In genomic region chr15:91908401-91908800, GRCh38 we compare ENCODE assay signal across 18 cellular contexts. TPM values are rescaled to one million over a fixed set of nuclear protein-coding genes. Genes with fewer than 3 reads are reported as not detected.
DNase-seq lines count a peak whose midpoint lies in the region; ATAC-seq, FAIRE-seq and TF ChIP-seq lines count a peak whose summit lies in the region.
"Had no signal": no experiment of that assay in that cellular context is flagged by ENCODE, and none has a peak within 500 bp of the region (broad histone marks: within the 10 kb centered on the region; RNA-seq: fewer than 3 reads in every experiment).

No MANE protein-coding gene starts in this region.

- H3K36me3 Mint-ChIP-seq in activated T-cell treated with anti-CD3 and anti-CD28 coated beads, Interleukin-2, amount 50 U/mL, for 72 hours (ENCODE audit: insufficient read depth in 2 of 2): no peaks in the 10 kb centered on the region

- peaks cover 0 to 2% of the 10 kb centered on the region in 2 donors for H3K9me3 Mint-ChIP-seq in activated T-cell treated with anti-CD3 and anti-CD28 coated beads, Interleukin-2, amount 50 U/mL, for 72 hours
- H3K9me3 Mint-ChIP-seq: immature natural killer cell had no signal

- no peak for TF ChIP-seq POLR2A in GM18505 (IDR thresholded peaks at IDR 0.05; ENCODE audit: borderline replicate concordance, extremely low read depth, insufficient read depth, insufficient read length)

- FAIRE-seq in RCC 7860 (lab: Jason Lieb, UNC): peak; percentile 85
- FAIRE-seq: endothelial cell of umbilical vein, GM18507, urothelium cell line had no signal

- no peak overlapping the region for H3K27ac Mint-ChIP-seq in activated T-cell treated with anti-CD3 and anti-CD28 coated beads, Interleukin-2, amount 50 U/mL, for 72 hours
- H3K27ac Mint-ChIP-seq: nephron had no signal

- TF ChIP-seq CTCF in retinal pigment epithelial cell (conservative IDR thresholded peaks at IDR 0.05; ENCODE audit: low read depth, low read length): no peak

- no peak for DNase-seq in activated T-cell treated with anti-CD3 and anti-CD28 coated beads, Interleukin-2, amount 50 U/mL, for 72 hours
- no peak for DNase-seq in activated T-cell treated with anti-CD3 and anti-CD28 coated beads, Interleukin-2, amount 50 U/mL, for 1 hour
- DNase-seq in RCC 7860 (ENCODE audit: low spot score): peak; percentile 66
- peak; percentile 15 for DNase-seq in retinal pigment epithelial cell (ENCODE audit: low read depth)
- DNase-seq: AML-193, immature natural killer cell, Karpas-422, NCI-H446 had no signal

- no peak overlapping the region for H3K4me3 Mint-ChIP-seq in activated T-cell treated with anti-CD3 and anti-CD28 coated beads, Interleukin-2, amount 50 U/mL, for 72 hours
- H3K4me3 Mint-ChIP-seq: immature natural killer cell, nephron had no signal

- peak; percentile 51 to 67 for ATAC-seq in activated T-cell treated with anti-CD3 and anti-CD28 coated beads, Interleukin-2, amount 50 U/mL, for 72 hours (replicated peaks in 1 of 2)
- ATAC-seq in esophagus mucosa (peak; percentile 87), GM18505 (IDR thresholded peaks at IDR 0.05; ENCODE audit: unreplicated experiment) (no peak), GM21723 (IDR thresholded peaks at IDR 0.05; ENCODE audit: unreplicated experiment) (no peak), GM19351 (IDR thresholded peaks at IDR 0.05; ENCODE audit: unreplicated experiment) (no peak)

- no peaks in the 10 kb centered on the region for H3K27me3 Mint-ChIP-seq in activated T-cell treated with anti-CD3 and anti-CD28 coated beads, Interleukin-2, amount 50 U/mL, for 72 hours (ENCODE audit: low read depth)

- H3K4me1 Mint-ChIP-seq in activated T-cell treated with anti-CD3 and anti-CD28 coated beads, Interleukin-2, amount 50 U/mL, for 72 hours (ENCODE audit: low read depth): peaks cover 6% of the 10 kb centered on the region

- no peak overlapping the region for H3K4me3 ChIP-seq in retinal pigment epithelial cell (ENCODE audit: low read length)
- H3K4me3 ChIP-seq: cardiac muscle cell, smooth muscle cell had no signal

RNA-seq across cellular contexts. Expression of gene SLCO3A1, which starts 54.9 kb away (rescaled TPM):
- total RNA-seq in activated T-cell treated with anti-CD3 and anti-CD28 coated beads, Interleukin-2, amount 50 U/mL, for 72 hours: 10 to 100 TPM in 1 of 2 donors, 1 to 10 TPM in 1; 8.2 to 13.6 TPM
- 23.6 TPM for total RNA-seq in esophagus mucosa

Comparison
In these comparisons a context has a peak if more than half of its experiments do, and no peak if none do; other contexts are left out.
1. ATAC-seq: peak in activated T-cell treated with anti-CD3 and anti-CD28 coated beads, Interleukin-2, amount 50 U/mL, for 72 hours (2 of 2) and esophagus mucosa (single experiment); none in GM18505 (single experiment), GM21723 (single experiment) and GM19351 (single experiment).
2. DNase-seq: peak in RCC 7860 (single experiment) and retinal pigment epithelial cell (single experiment); none in activated T-cell treated with anti-CD3 and anti-CD28 coated beads, Interleukin-2, amount 50 U/mL, for 72 hours (0 of 2) and activated T-cell treated with anti-CD3 and anti-CD28 coated beads, Interleukin-2, amount 50 U/mL, for 1 hour (single experiment).